ENCODE assay signal across 8 cellular contexts in the genomic region with DNA sequence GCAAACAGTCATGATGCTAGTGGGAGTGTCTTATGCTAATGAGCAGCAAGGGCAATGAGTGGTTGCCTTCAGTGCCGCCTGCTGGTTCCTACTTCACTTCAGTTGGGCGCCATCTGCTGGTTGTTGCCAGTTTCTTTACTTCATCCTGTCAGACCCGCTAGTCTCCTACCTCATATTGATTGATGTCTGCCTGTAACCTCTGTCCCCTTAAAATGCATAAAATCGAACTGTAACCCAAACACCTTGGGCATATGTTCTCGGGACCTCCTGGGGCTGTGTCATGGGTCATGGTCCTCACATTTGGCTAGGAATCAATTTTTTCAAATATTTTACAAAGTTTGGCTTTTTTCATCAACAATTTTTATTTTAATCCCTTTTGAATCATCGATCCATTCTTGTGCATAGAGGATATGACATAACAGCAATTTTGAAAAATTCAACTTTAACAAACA.
A peak's percentile ranks its signal among the peaks of the same experiment; 100 is the strongest.
DNase-seq lines count a peak whose midpoint lies in the region; ATAC-seq and TF ChIP-seq lines count a peak whose summit lies in the region.

No MANE protein-coding gene starts in this region.

- peaks cover 7% of the 10 kb centered on the region for H3K4me1 Mint-ChIP-seq in CD4-positive, alpha-beta T cell (ENCODE audit: low read depth)
- H3K4me1 Mint-ChIP-seq in activated CD4-positive, alpha-beta T cell treated with anti-CD3 and anti-CD28 coated beads, Interleukin-2, amount 10 ng/mL, durations not matched to agents 7 days and 5 days = peaks cover 3% of the 10 kb centered on the region
- H3K4me1 Mint-ChIP-seq in effector memory CD8-positive, alpha-beta T cell (ENCODE audit: low read depth in 2 of 2) = no peaks in the 10 kb centered on the region
- peaks cover 0 to 5% (median 0%) of the 10 kb centered on the region in 7 donors for H3K4me1 Mint-ChIP-seq in naive thymus-derived CD4-positive, alpha-beta T cell

- H3K9me3 Mint-ChIP-seq in CD4-positive, alpha-beta T cell = no peaks in the 10 kb centered on the region
- H3K9me3 Mint-ChIP-seq in activated CD4-positive, alpha-beta T cell treated with anti-CD3 and anti-CD28 coated beads, Interleukin-2, amount 10 ng/mL, durations not matched to agents 7 days and 5 days = no peaks in the 10 kb centered on the region
- H3K9me3 Mint-ChIP-seq in effector memory CD8-positive, alpha-beta T cell = no peaks in the 10 kb centered on the region
- no peaks in the 10 kb centered on the region for H3K9me3 Mint-ChIP-seq in naive thymus-derived CD4-positive, alpha-beta T cell

- no peaks in the 10 kb centered on the region for H3K9me3 ChIP-seq in CD4-positive, alpha-beta T cell (ENCODE audit: control insufficient read depth, low read length)
- no peaks in the 10 kb centered on the region for H3K9me3 ChIP-seq in naive thymus-derived CD4-positive, alpha-beta T cell (ENCODE audit: control insufficient read depth in 2 of 3, low read length in 3 of 3)

- H3K4me3 Mint-ChIP-seq in CD4-positive, alpha-beta T cell = no peak overlapping the region
- H3K4me3 Mint-ChIP-seq in activated CD4-positive, alpha-beta T cell treated with anti-CD3 and anti-CD28 coated beads, Interleukin-2, amount 10 ng/mL, durations not matched to agents 7 days and 5 days = no peak overlapping the region
- H3K4me3 Mint-ChIP-seq in effector memory CD8-positive, alpha-beta T cell = no peak overlapping the region
- H3K4me3 Mint-ChIP-seq in naive thymus-derived CD4-positive, alpha-beta T cell = no peak overlapping the region

- no peaks in the 10 kb centered on the region for H3K36me3 Mint-ChIP-seq in CD4-positive, alpha-beta T cell (ENCODE audit: low read depth)
- no peaks in the 10 kb centered on the region for H3K36me3 Mint-ChIP-seq in activated CD4-positive, alpha-beta T cell treated with anti-CD3 and anti-CD28 coated beads, Interleukin-2, amount 10 ng/mL, durations not matched to agents 7 days and 5 days (ENCODE audit: low read depth)
- H3K36me3 Mint-ChIP-seq in effector memory CD8-positive, alpha-beta T cell (ENCODE audit: insufficient read depth) = peaks cover 3% of the 10 kb centered on the region
- no peaks in the 10 kb centered on the region for H3K36me3 Mint-ChIP-seq in naive thymus-derived CD4-positive, alpha-beta T cell

- H3K4me1 ChIP-seq in naive thymus-derived CD4-positive, alpha-beta T cell (ENCODE audit: control insufficient read depth in 2 of 2, insufficient read depth in 2 of 2, low read length in 2 of 2) = no peaks in the 10 kb centered on the region

- no peaks in the 10 kb centered on the region for H3K27me3 ChIP-seq in CD4-positive, alpha-beta T cell (ENCODE audit: control insufficient read depth, insufficient read depth, low read length)
- H3K27me3 ChIP-seq in naive thymus-derived CD4-positive, alpha-beta T cell (ENCODE audit: control insufficient read depth in 2 of 2, insufficient read depth in 2 of 2, low read length in 2 of 2) = no peaks in the 10 kb centered on the region

- no peaks in the 10 kb centered on the region for H3K36me3 ChIP-seq in naive thymus-derived CD4-positive, alpha-beta T cell (ENCODE audit: control insufficient read depth in 2 of 3, insufficient read depth in 3 of 3, low read length in 3 of 3)

- ATAC-seq in CD4-positive, alpha-beta T cell (ENCODE audit: poor library complexity) = peak; percentile 99
- ATAC-seq in GM19035 (IDR thresholded peaks at IDR 0.05; ENCODE audit: unreplicated experiment) (peak; percentile 97), HG03139 (IDR thresholded peaks at IDR 0.05; ENCODE audit: unreplicated experiment) (peak; percentile 94)
- peak; percentile 99 for ATAC-seq in effector memory CD8-positive, alpha-beta T cell (replicated peaks)
- ATAC-seq in naive thymus-derived CD4-positive, alpha-beta T cell = peak; percentile 100

- peaks cover 43% of the 10 kb centered on the region for H3K27me3 Mint-ChIP-seq in CD4-positive, alpha-beta T cell
- peaks cover 48% of the 10 kb centered on the region for H3K27me3 Mint-ChIP-seq in activated CD4-positive, alpha-beta T cell treated with anti-CD3 and anti-CD28 coated beads, Interleukin-2, amount 10 ng/mL, durations not matched to agents 7 days and 5 days
- H3K27me3 Mint-ChIP-seq in effector memory CD8-positive, alpha-beta T cell = peaks cover 64 to 74% of the 10 kb centered on the region in 2 donors
- H3K27me3 Mint-ChIP-seq in naive thymus-derived CD4-positive, alpha-beta T cell = peaks cover 17 to 45% (median 30%) of the 10 kb centered on the region in 5 donors

- POLR2A ChIA-PET in CD4-positive, alpha-beta T cell (lab: Charles Lee) = no interaction called here
- POLR2A ChIA-PET in activated CD4-positive, alpha-beta T cell treated with anti-CD3 and anti-CD28 coated beads, Interleukin-2, amount 10 ng/mL, durations not matched to agents 7 days and 5 days (lab: Charles Lee) = no interaction called here
- POLR2A ChIA-PET in naive thymus-derived CD4-positive, alpha-beta T cell (lab: Charles Lee) = no interaction called here

- no peak overlapping the region for H3K27ac Mint-ChIP-seq in CD4-positive, alpha-beta T cell
- H3K27ac Mint-ChIP-seq in activated CD4-positive, alpha-beta T cell treated with anti-CD3 and anti-CD28 coated beads, Interleukin-2, amount 10 ng/mL, durations not matched to agents 7 days and 5 days = no peak overlapping the region
- H3K27ac Mint-ChIP-seq in effector memory CD8-positive, alpha-beta T cell = no peak overlapping the region
- H3K27ac Mint-ChIP-seq in naive thymus-derived CD4-positive, alpha-beta T cell = no peak overlapping the region

- intact Hi-C loops in CD4-positive, alpha-beta T cell (cut with DNase I, micrococcal nuclease) = loop anchor here in 1 of 2 experiments (1.0 kb wide), 1 partner anchor 23 kb away; no protein-coding TSS in a partner anchor
- intact Hi-C loops in naive thymus-derived CD4-positive, alpha-beta T cell (cut with micrococcal nuclease) = loop anchor here (1.0 to 10.0 kb wide), 5 partner anchors 23 to 436 kb away; no protein-coding TSS in a partner anchor

- no peak overlapping the region for H3K4me3 ChIP-seq in naive thymus-derived CD4-positive, alpha-beta T cell (ENCODE audit: low read length)

- CTCF ChIA-PET in CD4-positive, alpha-beta T cell (lab: Charles Lee) = interaction anchor here (0.9 kb wide), 1 partner anchor 56 kb away, joined by 3 read pairs; no protein-coding TSS in a partner anchor
- CTCF ChIA-PET in activated CD4-positive, alpha-beta T cell treated with anti-CD3 and anti-CD28 coated beads, Interleukin-2, amount 10 ng/mL, durations not matched to agents 7 days and 5 days (lab: Charles Lee) = interaction anchor here (1.3 to 1.5 kb wide), 2 partner anchors 28 to 435 kb away, joined by 3 to 5 read pairs; no protein-coding TSS in a partner anchor
- CTCF ChIA-PET in naive thymus-derived CD4-positive, alpha-beta T cell (lab: Charles Lee) = interaction anchor here (0.7 to 1.0 kb wide), 2 partner anchors 34 to 50 kb away, joined by 4 to 7 read pairs; no protein-coding TSS in a partner anchor

- TF ChIP-seq CTCF in CD4-positive, alpha-beta T cell (IDR thresholded peaks at IDR 0.05) = peak; percentile 73

- peak; percentile 63 to 84 (median 74) for DNase-seq in CD4-positive, alpha-beta T cell
- DNase-seq in NCI-H226 = peak; percentile 57
- DNase-seq in activated CD4-positive, alpha-beta T cell treated with anti-CD3 and anti-CD28 coated beads, Interleukin-2, amount 10 ng/mL, durations not matched to agents 7 days and 5 days = peak; percentile 94
- peak; percentile 78 to 81 (median 79) for DNase-seq in effector memory CD8-positive, alpha-beta T cell
- DNase-seq in naive thymus-derived CD4-positive, alpha-beta T cell = peak; percentile 63 to 81 (median 77)
- DNase-seq in stimulated activated naive CD4-positive, alpha-beta T cell treated with Interleukin-2 at 50 U/mL for 16 hours (lab: John Stamatoyannopoulos, UW) = peak; percentile 84

- no peak overlapping the region for H3K27ac ChIP-seq in CD4-positive, alpha-beta T cell (ENCODE audit: low read depth, low read length)
- H3K27ac ChIP-seq in naive thymus-derived CD4-positive, alpha-beta T cell (ENCODE audit: low read depth, low read length) = no peak overlapping the region
